In the genomic region with DNA sequence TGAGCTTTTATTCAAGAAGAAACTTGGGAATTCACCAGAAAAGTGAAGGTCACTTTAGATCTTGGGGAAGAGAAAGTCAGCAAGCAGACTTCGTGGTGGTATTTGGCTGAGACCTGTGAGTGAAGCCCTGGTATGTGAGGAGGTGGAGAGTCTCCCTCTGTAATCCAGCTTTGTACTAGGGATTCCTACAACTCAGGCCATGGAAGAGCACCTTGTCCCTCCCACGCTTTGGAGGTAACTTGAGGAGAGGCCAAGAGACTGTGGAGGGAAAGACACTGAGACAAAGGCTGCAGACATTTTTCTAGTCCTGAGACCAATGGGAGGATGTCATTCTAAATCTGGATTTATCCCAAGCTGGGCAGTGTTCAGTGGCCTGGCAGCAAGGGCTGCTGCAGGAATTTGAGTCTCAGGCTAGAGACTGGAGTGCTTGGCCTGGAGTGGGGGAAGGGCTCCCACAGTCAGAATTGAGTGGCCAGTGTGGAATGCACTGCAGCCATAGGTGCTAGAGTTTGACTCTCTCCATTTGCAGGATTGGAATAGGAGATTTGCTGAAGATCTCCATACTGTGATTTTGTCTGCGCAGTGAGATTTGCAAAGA, we compare ENCODE assay signal across 22 cellular contexts.
DNase-seq lines count a peak whose midpoint lies in the region; ATAC-seq and TF ChIP-seq lines count a peak whose summit lies in the region.
"Had no signal": no experiment of that assay in that cellular context is flagged by ENCODE, and none has a peak within 500 bp of the region (broad histone marks: within the 10 kb centered on the region; RNA-seq: fewer than 3 reads in every experiment).

No MANE protein-coding gene starts in this region.

- peaks cover 11% of the 10 kb centered on the region for H3K4me1 Mint-ChIP-seq in nephron progenitor cell
- H3K4me1 Mint-ChIP-seq in activated CD4-positive, alpha-beta memory T cell treated with anti-CD3 and anti-CD28 coated beads for 36 hours (ENCODE audit: low read depth), result no peaks in the 10 kb centered on the region
- H3K4me1 Mint-ChIP-seq: CD14-positive monocyte, IgD-negative memory B cell had no signal

- in situ Hi-C loops in GM13976 (cut with MboI; ENCODE audit: low sequenced_read_pairs, unreplicated experiment), result no loop called here

- no peak overlapping the region for H3K9ac ChIP-seq in NT2/D1 (ENCODE audit: insufficient read length, low read depth)
- H3K9ac ChIP-seq in iPS-20b (ENCODE audit: low read depth, low read length), result no peak overlapping the region

- peak overlapping the region; percentile 27 for H3K27ac ChIP-seq in iPS-20b (ENCODE audit: low read length)
- H3K27ac ChIP-seq: 22Rv1, SJSA1 had no signal

- H3K4me3 Mint-ChIP-seq in nephron progenitor cell, result no peak overlapping the region
- H3K4me3 Mint-ChIP-seq in activated CD4-positive, alpha-beta memory T cell treated with anti-CD3 and anti-CD28 coated beads for 36 hours, result no peak overlapping the region
- H3K4me3 Mint-ChIP-seq: CD14-positive monocyte, IgD-negative memory B cell had no signal

- H3K9me3 ChIP-seq in NT2/D1 (ENCODE audit: insufficient read depth, low read length) (peaks cover 8% of the 10 kb centered on the region), iPS-20b (ENCODE audit: insufficient read depth, low read depth, low read length) (0 out of 2 replicates have a peak, but pooled peaks cover 6% of the 10 kb centered on the region)
- H3K9me3 ChIP-seq: SJSA1 had no signal

- DNase-seq in EH (ENCODE audit: low read depth) (peak; percentile 4), NT2/D1 (ENCODE audit: low read depth, low spot score) (peak; percentile 36), nephron progenitor cell (peak; percentile 25), GM13976 (ENCODE audit: low spot score) (no peak)
- no peak for DNase-seq in activated CD4-positive, alpha-beta memory T cell treated with anti-CD3 and anti-CD28 coated beads for 36 hours
- DNase-seq: DMS79, Kasumi-1, MM.1S, NCI-H1092, NCI-H1436 treated with DMSO at 0.1 percent for 48 hours, NCI-H2029, NCI-H345, NCI-H524 treated with DMSO at 0.1 percent for 48 hours had no signal

- ATAC-seq in HG03571 (IDR thresholded peaks at IDR 0.05; ENCODE audit: unreplicated experiment), result no peak
- ATAC-seq in GM18519 (IDR thresholded peaks at IDR 0.05; ENCODE audit: low FRiP score, unreplicated experiment), result no peak
- ATAC-seq: HCT116, Panc1 had no signal

- no peak overlapping the region for H3K27ac Mint-ChIP-seq in nephron progenitor cell
- no peak overlapping the region for H3K27ac Mint-ChIP-seq in activated CD4-positive, alpha-beta memory T cell treated with anti-CD3 and anti-CD28 coated beads for 36 hours
- H3K27ac Mint-ChIP-seq: CD14-positive monocyte, IgD-negative memory B cell had no signal

- intact Hi-C loops in activated CD4-positive, alpha-beta memory T cell treated with anti-CD3 and anti-CD28 coated beads for 36 hours (cut with micrococcal nuclease), result no loop called here

- H3K4me1 ChIP-seq in NT2/D1 (ENCODE audit: insufficient read depth, insufficient read length) (peaks cover 4% of the 10 kb centered on the region), iPS-20b (ENCODE audit: insufficient read depth, low read length) (peaks cover 15% of the 10 kb centered on the region)
- H3K4me1 ChIP-seq: SJSA1 had no signal

- H3K9me3 Mint-ChIP-seq in nephron progenitor cell, result peaks cover 24% of the 10 kb centered on the region
- peaks cover 14% of the 10 kb centered on the region for H3K9me3 Mint-ChIP-seq in activated CD4-positive, alpha-beta memory T cell treated with anti-CD3 and anti-CD28 coated beads for 36 hours

- no peaks in the 10 kb centered on the region for H3K27me3 ChIP-seq in NT2/D1 (ENCODE audit: insufficient read depth, insufficient read length)
- no peaks in the 10 kb centered on the region for H3K27me3 ChIP-seq in iPS-20b (ENCODE audit: insufficient read depth, low read length)

- POLR2A ChIA-PET in activated CD4-positive, alpha-beta memory T cell treated with anti-CD3 and anti-CD28 coated beads for 36 hours (lab: Charles Lee), result no interaction called here

- H3K36me3 Mint-ChIP-seq in nephron progenitor cell (ENCODE audit: low read depth), result no peaks in the 10 kb centered on the region
- no peaks in the 10 kb centered on the region for H3K36me3 Mint-ChIP-seq in activated CD4-positive, alpha-beta memory T cell treated with anti-CD3 and anti-CD28 coated beads for 36 hours
- H3K36me3 Mint-ChIP-seq: CD14-positive monocyte had no signal

- H3K36me3 ChIP-seq in NT2/D1 (ENCODE audit: insufficient read depth, insufficient read length, low read length) (no peaks in the 10 kb centered on the region), iPS-20b (ENCODE audit: insufficient read depth, low read depth, low read length) (no peaks in the 10 kb centered on the region)
- H3K36me3 ChIP-seq: SJSA1 had no signal

- H3K27me3 Mint-ChIP-seq in nephron progenitor cell (ENCODE audit: low read depth, poor library complexity), result no peaks in the 10 kb centered on the region
- peaks cover 15% of the 10 kb centered on the region for H3K27me3 Mint-ChIP-seq in activated CD4-positive, alpha-beta memory T cell treated with anti-CD3 and anti-CD28 coated beads for 36 hours

- H3K4me3 ChIP-seq in NT2/D1 (ENCODE audit: insufficient read length, low read depth) (no peak overlapping the region), iPS-20b (ENCODE audit: low read length) (no peak overlapping the region)
- H3K4me3 ChIP-seq: SJSA1 had no signal

- CTCF ChIA-PET in activated CD4-positive, alpha-beta memory T cell treated with anti-CD3 and anti-CD28 coated beads for 36 hours (lab: Charles Lee), result no interaction called here

- TF ChIP-seq CTCF in nephron progenitor cell (IDR thresholded peaks at IDR 0.05), result no peak
- TF ChIP-seq CTCF in GM13976 (IDR thresholded peaks at IDR 0.05; ENCODE audit: borderline replicate concordance, control extremely low read depth, extremely low read depth, insufficient read depth, missing control alignments), result no peak

Comparison
In these comparisons a context has a peak if more than half of its experiments do, and no peak if none do; other contexts are left out.
1. DNase-seq: peak in EH (single experiment), NT2/D1 (single experiment) and nephron progenitor cell (single experiment); none in GM13976 (single experiment) and activated CD4-positive, alpha-beta memory T cell treated with anti-CD3 and anti-CD28 coated beads for 36 hours (single experiment).